ENCODE assay signal across 1 cellular context in the genomic region with DNA sequence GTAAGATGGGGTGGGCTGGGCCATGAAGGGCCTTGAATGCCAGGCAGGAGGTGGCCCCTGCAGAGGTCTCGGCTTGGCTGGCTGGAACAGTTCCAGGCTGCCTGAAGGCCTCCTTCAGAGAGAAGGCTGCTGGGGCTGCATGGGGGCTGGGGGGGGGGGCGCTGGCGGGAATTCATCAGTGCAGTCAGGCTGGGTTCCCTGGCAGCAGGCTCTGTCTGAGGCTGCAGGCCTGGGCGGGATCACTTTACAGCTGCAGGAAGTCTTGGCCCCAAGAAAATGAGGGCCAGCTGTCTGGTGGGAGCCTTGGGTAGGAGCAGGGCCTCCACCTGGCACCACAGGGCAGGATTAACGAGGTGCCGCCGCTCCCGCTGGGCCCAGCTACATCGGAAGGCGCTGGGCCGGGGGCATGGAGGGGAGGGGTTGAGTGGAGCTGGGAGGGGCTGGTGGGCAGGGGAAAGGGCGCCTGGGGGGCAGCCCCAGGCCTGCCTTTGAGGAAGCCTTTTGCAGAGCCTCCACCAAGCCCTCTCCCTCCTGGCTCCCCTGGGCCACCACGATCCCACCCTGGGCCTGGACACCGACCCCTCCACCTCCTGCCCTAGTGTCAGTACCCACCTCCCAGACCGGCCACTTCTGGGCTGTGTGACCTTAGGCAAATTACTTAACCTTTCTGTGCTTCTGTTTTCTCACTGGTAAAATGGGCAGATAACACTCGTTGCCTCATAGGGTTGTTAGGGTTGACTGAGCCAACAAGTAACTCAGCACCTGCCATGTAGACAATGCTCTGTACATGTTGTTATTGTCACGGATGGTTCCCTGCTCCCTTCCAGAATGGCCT.
TF ChIP-seq lines count a peak whose summit lies in the region.

No MANE protein-coding gene starts in this region.

TF ChIP-seq in GM23338, 12 proteins besides CTCF, POLR2A, EP300 and RAD21 (continued from another document):
- no peak for TF ChIP-seq EZH2 (IDR thresholded peaks at IDR 0.05; ENCODE audit: low read depth, unreplicated experiment)
- no peak for TF ChIP-seq ZNF331 (CRISPR knock-in tag; IDR thresholded peaks at IDR 0.05; ENCODE audit: low read depth)
- no peak for TF ChIP-seq ZNF114 (CRISPR knock-in tag; IDR thresholded peaks at IDR 0.05)
- TF ChIP-seq, protein P1, sequence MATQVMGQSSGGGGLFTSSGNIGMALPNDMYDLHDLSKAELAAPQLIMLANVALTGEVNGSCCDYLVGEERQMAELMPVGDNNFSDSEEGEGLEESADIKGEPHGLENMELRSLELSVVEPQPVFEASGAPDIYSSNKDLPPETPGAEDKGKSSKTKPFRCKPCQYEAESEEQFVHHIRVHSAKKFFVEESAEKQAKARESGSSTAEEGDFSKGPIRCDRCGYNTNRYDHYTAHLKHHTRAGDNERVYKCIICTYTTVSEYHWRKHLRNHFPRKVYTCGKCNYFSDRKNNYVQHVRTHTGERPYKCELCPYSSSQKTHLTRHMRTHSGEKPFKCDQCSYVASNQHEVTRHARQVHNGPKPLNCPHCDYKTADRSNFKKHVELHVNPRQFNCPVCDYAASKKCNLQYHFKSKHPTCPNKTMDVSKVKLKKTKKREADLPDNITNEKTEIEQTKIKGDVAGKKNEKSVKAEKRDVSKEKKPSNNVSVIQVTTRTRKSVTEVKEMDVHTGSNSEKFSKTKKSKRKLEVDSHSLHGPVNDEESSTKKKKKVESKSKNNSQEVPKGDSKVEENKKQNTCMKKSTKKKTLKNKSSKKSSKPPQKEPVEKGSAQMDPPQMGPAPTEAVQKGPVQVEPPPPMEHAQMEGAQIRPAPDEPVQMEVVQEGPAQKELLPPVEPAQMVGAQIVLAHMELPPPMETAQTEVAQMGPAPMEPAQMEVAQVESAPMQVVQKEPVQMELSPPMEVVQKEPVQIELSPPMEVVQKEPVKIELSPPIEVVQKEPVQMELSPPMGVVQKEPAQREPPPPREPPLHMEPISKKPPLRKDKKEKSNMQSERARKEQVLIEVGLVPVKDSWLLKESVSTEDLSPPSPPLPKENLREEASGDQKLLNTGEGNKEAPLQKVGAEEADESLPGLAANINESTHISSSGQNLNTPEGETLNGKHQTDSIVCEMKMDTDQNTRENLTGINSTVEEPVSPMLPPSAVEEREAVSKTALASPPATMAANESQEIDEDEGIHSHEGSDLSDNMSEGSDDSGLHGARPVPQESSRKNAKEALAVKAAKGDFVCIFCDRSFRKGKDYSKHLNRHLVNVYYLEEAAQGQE (IDR thresholded peaks at IDR 0.05; ENCODE audit: unreplicated experiment) = no peak
- TF ChIP-seq, protein P2, sequence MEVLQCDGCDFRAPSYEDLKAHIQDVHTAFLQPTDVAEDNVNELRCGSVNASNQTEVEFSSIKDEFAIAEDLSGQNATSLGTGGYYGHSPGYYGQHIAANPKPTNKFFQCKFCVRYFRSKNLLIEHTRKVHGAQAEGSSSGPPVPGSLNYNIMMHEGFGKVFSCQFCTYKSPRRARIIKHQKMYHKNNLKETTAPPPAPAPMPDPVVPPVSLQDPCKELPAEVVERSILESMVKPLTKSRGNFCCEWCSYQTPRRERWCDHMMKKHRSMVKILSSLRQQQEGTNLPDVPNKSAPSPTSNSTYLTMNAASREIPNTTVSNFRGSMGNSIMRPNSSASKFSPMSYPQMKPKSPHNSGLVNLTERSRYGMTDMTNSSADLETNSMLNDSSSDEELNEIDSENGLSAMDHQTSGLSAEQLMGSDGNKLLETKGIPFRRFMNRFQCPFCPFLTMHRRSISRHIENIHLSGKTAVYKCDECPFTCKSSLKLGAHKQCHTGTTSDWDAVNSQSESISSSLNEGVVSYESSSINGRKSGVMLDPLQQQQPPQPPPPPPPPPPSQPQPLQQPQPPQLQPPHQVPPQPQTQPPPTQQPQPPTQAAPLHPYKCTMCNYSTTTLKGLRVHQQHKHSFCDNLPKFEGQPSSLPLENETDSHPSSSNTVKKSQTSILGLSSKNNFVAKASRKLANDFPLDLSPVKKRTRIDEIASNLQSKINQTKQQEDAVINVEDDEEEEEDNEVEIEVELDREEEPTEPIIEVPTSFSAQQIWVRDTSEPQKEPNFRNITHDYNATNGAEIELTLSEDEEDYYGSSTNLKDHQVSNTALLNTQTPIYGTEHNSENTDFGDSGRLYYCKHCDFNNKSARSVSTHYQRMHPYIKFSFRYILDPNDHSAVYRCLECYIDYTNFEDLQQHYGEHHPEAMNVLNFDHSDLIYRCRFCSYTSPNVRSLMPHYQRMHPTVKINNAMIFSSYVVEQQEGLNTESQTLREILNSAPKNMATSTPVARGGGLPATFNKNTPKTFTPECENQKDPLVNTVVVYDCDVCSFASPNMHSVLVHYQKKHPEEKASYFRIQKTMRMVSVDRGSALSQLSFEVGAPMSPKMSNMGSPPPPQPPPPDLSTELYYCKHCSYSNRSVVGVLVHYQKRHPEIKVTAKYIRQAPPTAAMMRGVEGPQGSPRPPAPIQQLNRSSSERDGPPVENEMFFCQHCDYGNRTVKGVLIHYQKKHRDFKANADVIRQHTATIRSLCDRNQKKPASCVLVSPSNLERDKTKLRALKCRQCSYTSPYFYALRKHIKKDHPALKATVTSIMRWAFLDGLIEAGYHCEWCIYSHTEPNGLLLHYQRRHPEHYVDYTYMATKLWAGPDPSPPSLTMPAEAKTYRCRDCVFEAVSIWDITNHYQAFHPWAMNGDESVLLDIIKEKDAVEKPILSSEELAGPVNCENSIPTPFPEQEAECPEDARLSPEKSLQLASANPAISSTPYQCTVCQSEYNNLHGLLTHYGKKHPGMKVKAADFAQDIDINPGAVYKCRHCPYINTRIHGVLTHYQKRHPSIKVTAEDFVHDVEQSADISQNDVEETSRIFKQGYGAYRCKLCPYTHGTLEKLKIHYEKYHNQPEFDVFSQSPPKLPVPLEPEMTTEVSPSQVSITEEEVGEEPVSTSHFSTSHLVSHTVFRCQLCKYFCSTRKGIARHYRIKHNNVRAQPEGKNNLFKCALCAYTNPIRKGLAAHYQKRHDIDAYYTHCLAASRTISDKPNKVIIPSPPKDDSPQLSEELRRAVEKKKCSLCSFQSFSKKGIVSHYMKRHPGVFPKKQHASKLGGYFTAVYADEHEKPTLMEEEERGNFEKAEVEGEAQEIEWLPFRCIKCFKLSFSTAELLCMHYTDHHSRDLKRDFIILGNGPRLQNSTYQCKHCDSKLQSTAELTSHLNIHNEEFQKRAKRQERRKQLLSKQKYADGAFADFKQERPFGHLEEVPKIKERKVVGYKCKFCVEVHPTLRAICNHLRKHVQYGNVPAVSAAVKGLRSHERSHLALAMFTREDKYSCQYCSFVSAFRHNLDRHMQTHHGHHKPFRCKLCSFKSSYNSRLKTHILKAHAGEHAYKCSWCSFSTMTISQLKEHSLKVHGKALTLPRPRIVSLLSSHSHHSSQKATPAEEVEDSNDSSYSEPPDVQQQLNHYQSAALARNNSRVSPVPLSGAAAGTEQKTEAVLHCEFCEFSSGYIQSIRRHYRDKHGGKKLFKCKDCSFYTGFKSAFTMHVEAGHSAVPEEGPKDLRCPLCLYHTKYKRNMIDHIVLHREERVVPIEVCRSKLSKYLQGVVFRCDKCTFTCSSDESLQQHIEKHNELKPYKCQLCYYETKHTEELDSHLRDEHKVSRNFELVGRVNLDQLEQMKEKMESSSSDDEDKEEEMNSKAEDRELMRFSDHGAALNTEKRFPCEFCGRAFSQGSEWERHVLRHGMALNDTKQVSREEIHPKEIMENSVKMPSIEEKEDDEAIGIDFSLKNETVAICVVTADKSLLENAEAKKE (CRISPR knock-in tag; IDR thresholded peaks at IDR 0.05) = no peak
- no peak for TF ChIP-seq POLR2AphosphoS5 (IDR thresholded peaks at IDR 0.05; ENCODE audit: low read depth)
